Comparison of ENCODE assay signal across 19 cellular contexts in genomic region chr15:50345298-50345697, GRCh38.
"Had no signal": no experiment of that assay in that cellular context is flagged by ENCODE, and none has a peak within 500 bp of the region (broad histone marks: within the 10 kb centered on the region; RNA-seq: fewer than 3 reads in every experiment).

No MANE protein-coding gene starts in this region.

- DNase-seq: IMR-90, Kasumi-1, MM.1S, NCI-H1092 treated with DMSO at 0.1 percent for 48 hours, NCI-H1436, NCI-H187 treated with DMSO at 0.1 percent for 48 hours, NCI-H2029 treated with DMSO at 0.1 percent for 48 hours, NCI-H2171 treated with DMSO at 0.1 percent for 48 hours, NCI-H345, NCI-H446 treated with DMSO at 0.1 percent for 48 hours, NCI-H524, NCI-H526 treated with DMSO at 0.1 percent for 48 hours, NCI-H748 treated with DMSO at 0.1 percent for 48 hours, Right ventricle myocardium superior, RPMI8226, SIG-M5 had no signal

- H3K27ac ChIP-seq: KMS-11, SJSA1, SK-N-MC had no signal

- H3K27me3 ChIP-seq: SJSA1 had no signal

- H3K4me3 ChIP-seq: SJSA1, SK-N-MC had no signal

- H3K9me3 ChIP-seq: SJSA1 had no signal

- H3K4me1 ChIP-seq: SJSA1 had no signal
